Comparison of ENCODE assay signal across 1 cellular context in genomic region chr18:832085-832681, GRCh38.
A peak's percentile ranks its signal among the peaks of the same experiment; 100 is the strongest.
TF ChIP-seq lines count a peak whose summit lies in the region.

No MANE protein-coding gene starts in this region.

TF ChIP-seq in HepG2, 621 proteins besides CTCF, POLR2A, EP300 and RAD21 (continued from another document and continues in another):
- TF ChIP-seq SRF (IDR thresholded peaks at IDR 0.05; ENCODE audit: low read depth, low read length) (no peak), HDAC2 (CRISPR knock-in tag; IDR thresholded peaks at IDR 0.05) (peak; percentile 71), ZBTB3 (CRISPR knock-in tag; IDR thresholded peaks at IDR 0.05; ENCODE audit: borderline replicate concordance, low read depth) (no peak), HNRNPL (IDR thresholded peaks at IDR 0.05; ENCODE audit: low read depth, low read length) (no peak), ZEB1 (IDR thresholded peaks at IDR 0.05; ENCODE audit: insufficient replicate concordance, low read depth) (peak; percentile 50), KMT2A (CRISPR knock-in tag; IDR thresholded peaks at IDR 0.05) (no peak), KMT2B (CRISPR knock-in tag; IDR thresholded peaks at IDR 0.05) (0 out of 2 replicates have a peak, but pooled peaks have one; percentile 39), GPN1 (CRISPR knock-in tag; IDR thresholded peaks at IDR 0.05; ENCODE audit: borderline replicate concordance) (no peak), ZNF629 (CRISPR knock-in tag; conservative IDR thresholded peaks at IDR 0.05) (peak; percentile 46; the same call in 1 of the 2 replicates), AHR (CRISPR knock-in tag; IDR thresholded peaks at IDR 0.05) (peak; percentile 69; the same call in 1 of the 2 replicates), ERF (CRISPR knock-in tag; IDR thresholded peaks at IDR 0.05) (peak; percentile 90), ATF5 (CRISPR knock-in tag; IDR thresholded peaks at IDR 0.05; ENCODE audit: low read depth) (no peak), ZBTB10 (CRISPR knock-in tag; IDR thresholded peaks at IDR 0.05; ENCODE audit: borderline replicate concordance) (no peak), SIN3A (IDR thresholded peaks at IDR 0.05; ENCODE audit: borderline replicate concordance, low read depth, low read length) (peak; percentile 73; the same call in 1 of the 2 replicates), MXD4 (CRISPR knock-in tag; IDR thresholded peaks at IDR 0.05) (peak; percentile 81; the same call in 1 of the 2 replicates), FOXK2 (IDR thresholded peaks at IDR 0.05) (no peak), THAP9 (CRISPR knock-in tag; IDR thresholded peaks at IDR 0.05; ENCODE audit: borderline replicate concordance) (0 out of 2 replicates have a peak, but pooled peaks have one; percentile 29), IKZF5 (CRISPR knock-in tag; IDR thresholded peaks at IDR 0.05) (peak; percentile 83), ZNF292 (CRISPR knock-in tag; IDR thresholded peaks at IDR 0.05; ENCODE audit: borderline replicate concordance, low read depth) (peak; percentile 75), KDM1A (CRISPR knock-in tag; IDR thresholded peaks at IDR 0.05) (no peak), PHB2 (IDR thresholded peaks at IDR 0.05; ENCODE audit: partially characterized antibody) (no peak), STAT5B (CRISPR knock-in tag; IDR thresholded peaks at IDR 0.05) (no peak), MAFF (IDR thresholded peaks at IDR 0.05; ENCODE audit: low read depth, low read length) (no peak), BRD4 (CRISPR knock-in tag; IDR thresholded peaks at IDR 0.05) (no peak), ZNF225 (CRISPR knock-in tag; IDR thresholded peaks at IDR 0.05) (no peak), KLF6 (CRISPR knock-in tag; IDR thresholded peaks at IDR 0.05) (0 out of 2 replicates have a peak, but pooled peaks have one; percentile 16), PITX1 (CRISPR knock-in tag; IDR thresholded peaks at IDR 0.05) (peak; percentile 24; the same call in 1 of the 2 replicates), ZNF3 (CRISPR knock-in tag; IDR thresholded peaks at IDR 0.05) (no peak), ZNF7 (CRISPR knock-in tag; IDR thresholded peaks at IDR 0.05) (no peak), ZBTB1 (CRISPR knock-in tag; IDR thresholded peaks at IDR 0.05; ENCODE audit: borderline replicate concordance) (no peak), ZNF451 (CRISPR knock-in tag; IDR thresholded peaks at IDR 0.05) (peak; percentile 76; the same call in 1 of the 2 replicates), HCFC1 (IDR thresholded peaks at IDR 0.05; ENCODE audit: low read depth, low read length) (no peak), ZNF83 (CRISPR knock-in tag; IDR thresholded peaks at IDR 0.05; ENCODE audit: borderline replicate concordance) (no peak), ZNF138 (CRISPR knock-in tag; IDR thresholded peaks at IDR 0.05; ENCODE audit: low read depth) (no peak), ZFAT (CRISPR knock-in tag; conservative IDR thresholded peaks at IDR 0.05) (no peak), TOPORS (CRISPR knock-in tag; IDR thresholded peaks at IDR 0.05) (no peak), HNRNPK (IDR thresholded peaks at IDR 0.05; ENCODE audit: low read depth, low read length, poor library complexity, severe bottlenecking) (no peak), UBTF (CRISPR knock-in tag; IDR thresholded peaks at IDR 0.05) (peak; percentile 60), ZFP36 (IDR thresholded peaks at IDR 0.05; ENCODE audit: borderline replicate concordance, low read depth, low read length, partially characterized antibody) (no peak), SMAD1 (CRISPR knock-in tag; IDR thresholded peaks at IDR 0.05; ENCODE audit: borderline replicate concordance, low read depth) (no peak), NCOA2 (CRISPR knock-in tag; IDR thresholded peaks at IDR 0.05) (peak; percentile 62), SCMH1 (CRISPR knock-in tag; IDR thresholded peaks at IDR 0.05; ENCODE audit: borderline replicate concordance) (no peak), DRAP1 (CRISPR knock-in tag; IDR thresholded peaks at IDR 0.05) (peak; percentile 53; the same call in 1 of the 2 replicates), ZNF510 (CRISPR knock-in tag; IDR thresholded peaks at IDR 0.05; ENCODE audit: low read depth) (no peak), ZNF503 (CRISPR knock-in tag; IDR thresholded peaks at IDR 0.05) (peak; percentile 54; the same call in 1 of the 2 replicates), ZBTB7B (CRISPR knock-in tag; IDR thresholded peaks at IDR 0.05) (no peak), TARDBP (CRISPR knock-in tag; IDR thresholded peaks at IDR 0.05) (no peak), HMGXB3 (CRISPR knock-in tag; IDR thresholded peaks at IDR 0.05; ENCODE audit: borderline replicate concordance) (no peak), ETS1 (CRISPR knock-in tag; IDR thresholded peaks at IDR 0.05) (no peak)
